ENCODE assay signal across 2 cellular contexts in genomic region chr21:38289697-38290096, GRCh38.
TF ChIP-seq lines count a peak whose summit lies in the region.

No MANE protein-coding gene starts in this region.

TF ChIP-seq in H1, 55 proteins besides CTCF, POLR2A, EP300 and RAD21 (continued from another document):
- TF ChIP-seq SIRT6 (IDR thresholded peaks at IDR 0.05; ENCODE audit: low read length) (no peak), JUND (IDR thresholded peaks at IDR 0.05; ENCODE audit: low read length) (no peak), SIN3A (conservative IDR thresholded peaks at IDR 0.05 in 1 of 2, IDR thresholded peaks at IDR 0.05 in 1 of 2; ENCODE audit: low read depth in 1 of 2, low read length in 2 of 2) (no peak)

TF ChIP-seq in HEK293T, 16 proteins besides CTCF, POLR2A, EP300 and RAD21 (continued from another document):
- TF ChIP-seq CTBP1 (IDR thresholded peaks at IDR 0.05; ENCODE audit: borderline replicate concordance) (no peak), ELF4 (IDR thresholded peaks at IDR 0.05) (no peak), HDGF (IDR thresholded peaks at IDR 0.05; ENCODE audit: borderline replicate concordance) (no peak), L3MBTL2 (conservative IDR thresholded peaks at IDR 0.05) (no peak), FOXK2 (IDR thresholded peaks at IDR 0.05) (no peak), SP1 (IDR thresholded peaks at IDR 0.05) (no peak), TARDBP (IDR thresholded peaks at IDR 0.05) (no peak), FOXA1 (IDR thresholded peaks at IDR 0.05) (no peak)
